14 cellular contexts compared by ENCODE assay signal in the genomic region with DNA sequence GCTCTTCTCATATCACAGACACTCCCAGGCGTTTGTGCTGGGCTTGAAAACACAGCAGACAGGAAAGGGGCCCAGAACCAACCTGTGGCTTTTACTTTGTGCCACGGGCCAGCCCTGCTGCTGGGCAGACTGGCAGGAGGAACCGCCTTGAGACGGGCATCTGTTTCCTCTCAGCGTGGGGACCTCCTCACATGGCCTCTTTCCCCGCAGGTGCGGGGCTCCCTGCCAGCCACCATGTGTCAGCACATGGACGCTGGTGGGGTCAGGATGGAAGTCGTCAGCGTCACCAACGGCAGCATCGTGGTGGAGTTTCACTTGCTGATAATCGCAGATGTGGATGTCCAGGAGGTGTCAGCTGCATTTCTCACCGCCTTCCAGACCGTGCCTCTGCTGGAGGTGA.
A peak's percentile ranks its signal among the peaks of the same experiment; 100 is the strongest.
DNase-seq lines count a peak whose midpoint lies in the region; ATAC-seq and TF ChIP-seq lines count a peak whose summit lies in the region.
"Had no signal": no experiment of that assay in that cellular context is flagged by ENCODE, and none has a peak within 500 bp of the region (broad histone marks: within the 10 kb centered on the region; RNA-seq: fewer than 3 reads in every experiment).

No MANE protein-coding gene starts in this region.

- TF ChIP-seq CTCF in SU-DHL-6 (IDR thresholded peaks at IDR 0.05; ENCODE audit: insufficient read depth, low read length, poor library complexity, severe bottlenecking): no peak

- H3K27ac ChIP-seq in SU-DHL-6 (ENCODE audit: low read depth, low read length): no peak overlapping the region

- DNase-seq in DMS153 (lab: John Stamatoyannopoulos, UW): peak; percentile 8
- no peak for DNase-seq in DMS153 treated with DMSO at 0.1 percent for 48 hours (lab: John Stamatoyannopoulos, UW; ENCODE audit: unreplicated experiment)
- peak; percentile 87 for DNase-seq in KG1 (lab: John Stamatoyannopoulos, UW)
- DNase-seq in medulla oblongata (ENCODE audit: extremely low spot score): peak; percentile 30
- DNase-seq: 8988T; effector CD8-positive, alpha-beta T cell; MG63; midbrain; retina had no signal

- no peaks in the 10 kb centered on the region for H3K27me3 ChIP-seq in SU-DHL-6 (ENCODE audit: low read length)

- H2AFZ ChIP-seq in SU-DHL-6 (ENCODE audit: low read depth, low read length, severe bottlenecking): no peak overlapping the region

- H3K9me3 ChIP-seq in SU-DHL-6 (ENCODE audit: insufficient read depth, low read length): no peaks in the 10 kb centered on the region
- H3K9me3 ChIP-seq: MG63 had no signal

- H3K79me2 ChIP-seq in SU-DHL-6 (ENCODE audit: insufficient read depth, low read length): no peaks in the 10 kb centered on the region

- peak overlapping the region; percentile 10 for H3K4me2 ChIP-seq in SU-DHL-6 (ENCODE audit: low read depth, low read length, poor library complexity, severe bottlenecking)

- H3K9ac ChIP-seq in SU-DHL-6 (ENCODE audit: low read length): 0 out of 2 replicates have a peak overlapping the region, but pooled peaks have one; percentile 8

- H3F3A ChIP-seq in SU-DHL-6 (ENCODE audit: insufficient read depth): no peaks in the 10 kb centered on the region

- no peaks in the 10 kb centered on the region for H3K36me3 ChIP-seq in SU-DHL-6 (ENCODE audit: low read length)
- H3K36me3 ChIP-seq: MG63 had no signal

- no peaks in the 10 kb centered on the region for H3K9me2 ChIP-seq in SU-DHL-6 (replicated peaks; ENCODE audit: insufficient read depth, low read length)

- ATAC-seq in GM18909 (IDR thresholded peaks at IDR 0.05; ENCODE audit: poor library complexity, unreplicated experiment) (no peak), HG02571 (IDR thresholded peaks at IDR 0.05; ENCODE audit: unreplicated experiment) (no peak), GM21737 (IDR thresholded peaks at IDR 0.05; ENCODE audit: unreplicated experiment) (no peak)
- ATAC-seq: Panc1 had no signal

- no peak overlapping the region for H3K4me3 ChIP-seq in SU-DHL-6 (ENCODE audit: insufficient read depth, low read length, poor library complexity, severe bottlenecking)
- H3K4me3 ChIP-seq: MG63 had no signal

- H4K20me1 ChIP-seq in SU-DHL-6 (ENCODE audit: low read depth, low read length): no peaks in the 10 kb centered on the region
